Comparison of ENCODE assay signal across 1 cellular context in the genomic region with DNA sequence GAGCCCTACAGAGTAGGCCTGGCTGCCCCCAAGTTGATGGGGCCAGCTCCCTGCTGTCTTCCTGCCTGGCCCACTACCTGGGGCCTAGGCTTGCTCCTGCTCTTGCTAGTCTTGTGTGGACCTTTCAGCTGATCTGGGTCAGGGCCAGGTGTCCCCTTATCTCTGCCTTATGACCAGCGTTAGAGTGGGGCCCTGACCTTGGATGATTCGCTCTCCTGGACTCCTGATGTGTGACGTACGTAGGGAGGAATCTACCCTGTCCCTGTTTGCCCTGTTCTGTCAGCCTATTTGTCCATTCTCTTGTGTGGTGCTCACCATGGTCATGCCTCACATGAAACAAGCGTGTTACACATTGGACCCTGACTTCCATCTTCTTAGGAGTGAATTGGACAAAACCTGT.
TF ChIP-seq lines count a peak whose summit lies in the region.

No MANE protein-coding gene starts in this region.

TF ChIP-seq in WTC11, 78 proteins besides CTCF, POLR2A, EP300 and RAD21 (continued from another document):
- TF ChIP-seq, protein P1, sequence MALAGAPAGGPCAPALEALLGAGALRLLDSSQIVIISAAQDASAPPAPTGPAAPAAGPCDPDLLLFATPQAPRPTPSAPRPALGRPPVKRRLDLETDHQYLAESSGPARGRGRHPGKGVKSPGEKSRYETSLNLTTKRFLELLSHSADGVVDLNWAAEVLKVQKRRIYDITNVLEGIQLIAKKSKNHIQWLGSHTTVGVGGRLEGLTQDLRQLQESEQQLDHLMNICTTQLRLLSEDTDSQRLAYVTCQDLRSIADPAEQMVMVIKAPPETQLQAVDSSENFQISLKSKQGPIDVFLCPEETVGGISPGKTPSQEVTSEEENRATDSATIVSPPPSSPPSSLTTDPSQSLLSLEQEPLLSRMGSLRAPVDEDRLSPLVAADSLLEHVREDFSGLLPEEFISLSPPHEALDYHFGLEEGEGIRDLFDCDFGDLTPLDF (CRISPR knock-in tag; IDR thresholded peaks at IDR 0.05), result no peak
- no peak for TF ChIP-seq FOXP4 (CRISPR knock-in tag; IDR thresholded peaks at IDR 0.05)
- TF ChIP-seq E2F5 (CRISPR knock-in tag; IDR thresholded peaks at IDR 0.05), result no peak
- TF ChIP-seq, protein P2, sequence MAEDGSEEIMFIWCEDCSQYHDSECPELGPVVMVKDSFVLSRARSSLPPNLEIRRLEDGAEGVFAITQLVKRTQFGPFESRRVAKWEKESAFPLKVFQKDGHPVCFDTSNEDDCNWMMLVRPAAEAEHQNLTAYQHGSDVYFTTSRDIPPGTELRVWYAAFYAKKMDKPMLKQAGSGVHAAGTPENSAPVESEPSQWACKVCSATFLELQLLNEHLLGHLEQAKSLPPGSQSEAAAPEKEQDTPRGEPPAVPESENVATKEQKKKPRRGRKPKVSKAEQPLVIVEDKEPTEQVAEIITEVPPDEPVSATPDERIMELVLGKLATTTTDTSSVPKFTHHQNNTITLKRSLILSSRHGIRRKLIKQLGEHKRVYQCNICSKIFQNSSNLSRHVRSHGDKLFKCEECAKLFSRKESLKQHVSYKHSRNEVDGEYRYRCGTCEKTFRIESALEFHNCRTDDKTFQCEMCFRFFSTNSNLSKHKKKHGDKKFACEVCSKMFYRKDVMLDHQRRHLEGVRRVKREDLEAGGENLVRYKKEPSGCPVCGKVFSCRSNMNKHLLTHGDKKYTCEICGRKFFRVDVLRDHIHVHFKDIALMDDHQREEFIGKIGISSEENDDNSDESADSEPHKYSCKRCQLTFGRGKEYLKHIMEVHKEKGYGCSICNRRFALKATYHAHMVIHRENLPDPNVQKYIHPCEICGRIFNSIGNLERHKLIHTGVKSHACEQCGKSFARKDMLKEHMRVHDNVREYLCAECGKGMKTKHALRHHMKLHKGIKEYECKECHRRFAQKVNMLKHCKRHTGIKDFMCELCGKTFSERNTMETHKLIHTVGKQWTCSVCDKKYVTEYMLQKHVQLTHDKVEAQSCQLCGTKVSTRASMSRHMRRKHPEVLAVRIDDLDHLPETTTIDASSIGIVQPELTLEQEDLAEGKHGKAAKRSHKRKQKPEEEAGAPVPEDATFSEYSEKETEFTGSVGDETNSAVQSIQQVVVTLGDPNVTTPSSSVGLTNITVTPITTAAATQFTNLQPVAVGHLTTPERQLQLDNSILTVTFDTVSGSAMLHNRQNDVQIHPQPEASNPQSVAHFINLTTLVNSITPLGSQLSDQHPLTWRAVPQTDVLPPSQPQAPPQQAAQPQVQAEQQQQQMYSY (CRISPR knock-in tag; IDR thresholded peaks at IDR 0.05), result no peak
- no peak for TF ChIP-seq PRRX2 (CRISPR knock-in tag; IDR thresholded peaks at IDR 0.05)
- TF ChIP-seq STAT6 (CRISPR knock-in tag; conservative IDR thresholded peaks at IDR 0.05; ENCODE audit: low read depth), result no peak
- TF ChIP-seq ETV6 (CRISPR knock-in tag; IDR thresholded peaks at IDR 0.05), result no peak
- TF ChIP-seq NR1H2 (CRISPR knock-in tag; IDR thresholded peaks at IDR 0.05), result no peak
- no peak for TF ChIP-seq OVOL2 (CRISPR knock-in tag; IDR thresholded peaks at IDR 0.05; ENCODE audit: borderline replicate concordance)
- no peak for TF ChIP-seq KAT7 (CRISPR knock-in tag; IDR thresholded peaks at IDR 0.05; ENCODE audit: borderline replicate concordance)
- TF ChIP-seq, protein P3, sequence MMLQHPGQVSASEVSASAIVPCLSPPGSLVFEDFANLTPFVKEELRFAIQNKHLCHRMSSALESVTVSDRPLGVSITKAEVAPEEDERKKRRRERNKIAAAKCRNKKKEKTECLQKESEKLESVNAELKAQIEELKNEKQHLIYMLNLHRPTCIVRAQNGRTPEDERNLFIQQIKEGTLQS (CRISPR knock-in tag; conservative IDR thresholded peaks at IDR 0.05), result no peak
TF ChIP-seq in WTC11: peak in this region for 0.
